In the genomic region with DNA sequence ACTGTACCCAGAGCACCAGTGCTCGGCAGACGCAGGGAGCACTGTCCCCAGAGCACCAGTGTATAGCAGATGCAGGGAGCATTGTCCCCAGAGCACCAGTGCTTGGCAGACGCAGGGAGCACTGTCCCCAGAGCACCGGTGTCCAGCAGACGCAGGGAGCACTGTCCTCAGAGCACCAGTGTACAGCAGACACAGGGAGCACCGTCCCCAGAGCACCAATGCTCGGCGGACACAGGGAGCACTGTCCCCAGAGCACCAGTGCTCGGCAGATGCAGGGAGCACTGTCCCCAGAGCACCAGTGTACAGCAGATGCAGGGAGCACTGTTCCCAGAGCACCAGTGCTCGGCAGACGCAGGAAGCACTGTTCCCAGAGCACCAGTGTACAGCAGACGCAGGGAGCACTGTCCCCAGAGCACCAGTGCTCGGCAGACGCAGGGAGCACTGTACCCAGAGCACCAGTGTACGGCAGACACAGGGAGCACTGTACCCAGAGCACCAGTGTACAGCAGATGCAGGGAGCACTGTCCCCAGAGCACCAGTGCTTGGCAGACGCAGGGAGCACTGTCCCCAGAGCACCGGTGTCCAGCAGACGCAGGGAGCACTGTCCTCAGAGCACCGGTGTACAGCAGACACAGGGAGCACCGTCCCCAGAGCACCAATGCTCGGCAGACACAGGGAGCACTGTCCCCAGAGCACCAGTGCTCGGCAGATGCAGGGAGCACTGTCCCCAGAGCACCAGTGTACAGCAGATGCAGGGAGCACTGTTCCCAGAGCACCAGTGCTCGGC, we compare ENCODE assay signal across 8 cellular contexts.
DNase-seq lines count a peak whose midpoint lies in the region; ATAC-seq, FAIRE-seq and TF ChIP-seq lines count a peak whose summit lies in the region.
"Not testable (repeated sequence)": the region's sequence is repeated elsewhere in the genome, so short reads cannot be mapped to it uniquely, and the experiment has no call there.

No MANE protein-coding gene starts in this region.

- H4K8ac ChIP-seq in neuronal stem cell (ENCODE audit: low read depth, low read length): not testable (repeated sequence)

- not testable (repeated sequence) for DNase-seq in GM12891 (ENCODE audit: insufficient read length, low spot score); GM12878 (ENCODE audit: low read depth, low spot score); bronchial epithelial cell (ENCODE audit: low read depth); HepG2 (ENCODE audit: low spot score); neuronal stem cell (ENCODE audit: low spot score)
- DNase-seq in activated effector memory CD4-positive, alpha-beta T cell treated with anti-CD3 and anti-CD28 coated beads, Interleukin-2, amount 50 U/mL, for 16 hours: peak; percentile 14
- peak; percentile 13 for DNase-seq in sciatic nerve (ENCODE audit: low spot score)
- DNase-seq in suprapubic skin (ENCODE audit: low spot score in 2 of 2): peak; percentile 7 to 19

- not testable (repeated sequence) for H2AFZ ChIP-seq in GM12878 (ENCODE audit: control insufficient read depth, low read depth, low read length); HepG2 (ENCODE audit: low read length); neuronal stem cell (ENCODE audit: low read length)

- TF ChIP-seq CTCF in GM12878 (IDR thresholded peaks at IDR 0.05 in 2 of 3, conservative IDR thresholded peaks at IDR 0.05 in 1 of 3; ENCODE audit: control insufficient read depth in 2 of 3, extremely low read depth in 1 of 3, insufficient read depth in 1 of 3, low read depth in 3 of 3, low read length in 3 of 3); bronchial epithelial cell (IDR thresholded peaks at IDR 0.05; ENCODE audit: insufficient read depth, low read length, severe bottlenecking); HepG2 (CRISPR knock-in tag; IDR thresholded peaks at IDR 0.05); suprapubic skin (IDR thresholded peaks at IDR 0.05): not testable (repeated sequence)

- TF ChIP-seq POLR2A in GM12891 (IDR thresholded peaks at IDR 0.05; ENCODE audit: low read depth, low read length); GM12878 (IDR thresholded peaks at IDR 0.05; ENCODE audit: low read depth, low read length); HepG2 (IDR thresholded peaks at IDR 0.05; ENCODE audit: insufficient read depth in 1 of 2, low read depth in 2 of 2, low read length in 2 of 2); suprapubic skin (IDR thresholded peaks at IDR 0.05): not testable (repeated sequence)

- not testable (repeated sequence) for H2BK120ac ChIP-seq in neuronal stem cell (ENCODE audit: low read depth, low read length)

- not testable (repeated sequence) for H3K14ac ChIP-seq in neuronal stem cell (ENCODE audit: low read length)

- H3K9ac ChIP-seq in GM12878 (ENCODE audit: control insufficient read depth, insufficient read depth, low read length); HepG2 (ENCODE audit: insufficient read depth, low read depth, low read length); neuronal stem cell (ENCODE audit: low read depth, low read length, poor library complexity): not testable (repeated sequence)

- not testable (repeated sequence) for H3K79me2 ChIP-seq in GM12878 (ENCODE audit: control insufficient read depth, insufficient read depth, low read length); HepG2 (ENCODE audit: insufficient read depth, low read length)

- H2BK5ac ChIP-seq in neuronal stem cell (ENCODE audit: low read length): not testable (repeated sequence)

- not testable (repeated sequence) for H3K4ac ChIP-seq in neuronal stem cell (ENCODE audit: low read length)

- TF ChIP-seq EP300 in GM12878 (IDR thresholded peaks at IDR 0.05; ENCODE audit: borderline replicate concordance in 1 of 2, control insufficient read depth in 1 of 2, low read depth in 2 of 2, low read length in 2 of 2); HepG2 (IDR thresholded peaks at IDR 0.05; ENCODE audit: low read depth in 2 of 2, low read length in 2 of 2); HepG2 (CRISPR knock-in tag; IDR thresholded peaks at IDR 0.05; ENCODE audit: borderline replicate concordance); suprapubic skin (IDR thresholded peaks at IDR 0.05): not testable (repeated sequence)

- H3K23ac ChIP-seq in neuronal stem cell (ENCODE audit: low read depth, low read length, poor library complexity): not testable (repeated sequence)

- H4K20me1 ChIP-seq in GM12878 (ENCODE audit: control insufficient read depth, insufficient read depth); HepG2 (ENCODE audit: insufficient read depth, low read length): not testable (repeated sequence)

- FAIRE-seq in GM12891 (lab: Jason Lieb, UNC) (peak; percentile 74), bronchial epithelial cell (lab: Jason Lieb, UNC) (peak; percentile 75)
- not testable (repeated sequence) for FAIRE-seq in GM12878 (lab: Jason Lieb, UNC); HepG2 (lab: Jason Lieb, UNC)

- H2BK15ac ChIP-seq in neuronal stem cell (ENCODE audit: low read length): not testable (repeated sequence)

- POLR2A ChIA-PET in GM12878 (lab: Charles Lee); HepG2 (lab: Yijun Ruan, JAX): not testable (repeated sequence)

- intact Hi-C loops in GM12878 (cut with micrococcal nuclease; ENCODE audit: unreplicated experiment); HepG2 (cut with micrococcal nuclease; ENCODE audit: unreplicated experiment); sciatic nerve (cut with DNase I): not testable (repeated sequence)

- not testable (repeated sequence) for H3K4me1 ChIP-seq in GM12878 (ENCODE audit: control insufficient read depth, insufficient read depth, low read length); HepG2 (ENCODE audit: insufficient read depth, low read length); suprapubic skin
- H3K4me1 ChIP-seq in neuronal stem cell (ENCODE audit: control insufficient read depth in 2 of 2, insufficient read depth in 1 of 2, low read depth in 1 of 2, low read length in 2 of 2): peaks cover 0 to 12% of the 10 kb centered on the region in 2 donors

- SMC1A ChIA-PET in GM12878 (lab: Charles Lee; ENCODE audit: uncharacterized antibody, unreplicated experiment): not testable (repeated sequence)

- H4K91ac ChIP-seq in neuronal stem cell (ENCODE audit: low read depth, low read length, poor library complexity): not testable (repeated sequence)

- H3K18ac ChIP-seq in neuronal stem cell (ENCODE audit: low read length): not testable (repeated sequence)

- not testable (repeated sequence) for TF ChIP-seq RAD21 in GM12878 (IDR thresholded peaks at IDR 0.05; ENCODE audit: insufficient read depth, low read depth, low read length); HepG2 (CRISPR knock-in tag; IDR thresholded peaks at IDR 0.05)

- BruUV-seq in GM12878 (replicated peaks; lab: Mats Ljungman, UMichigan); HepG2 (replicated peaks; lab: Mats Ljungman, UMichigan): not testable (repeated sequence)

- H2AK5ac ChIP-seq in neuronal stem cell (ENCODE audit: low read depth, low read length): peak overlapping the region; percentile 10

- H2BK12ac ChIP-seq in neuronal stem cell (ENCODE audit: low read length): not testable (repeated sequence)

- not testable (repeated sequence) for H3K9me3 ChIP-seq in GM12878 (replicated peaks; ENCODE audit: control insufficient read depth, insufficient read depth, low read length); HepG2 (ENCODE audit: low read length); neuronal stem cell (replicated peaks in 1 of 2; ENCODE audit: control insufficient read depth in 2 of 2, insufficient read depth in 1 of 2, low read depth in 1 of 2, low read length in 2 of 2); suprapubic skin

- H3K79me1 ChIP-seq in neuronal stem cell (ENCODE audit: low read depth, low read length): not testable (repeated sequence)

- in situ Hi-C loops in GM12878 (cut with MboI); HepG2 (cut with HindIII; ENCODE audit: extremely low pct_ligation_motif_present, low pct_unique_long_range_greater_than_20kb): not testable (repeated sequence)

- WGBS in GM12878 (ENCODE audit: insufficient coverage, insufficient replicate concordance, low lambda C conversion rate, missing lambda C conversion rate): 88% methylated on average over 14 of the region's 23 CpGs
- WGBS in HepG2 (ENCODE audit: low lambda C conversion rate): 97% methylated on average over 6 of the region's 23 CpGs
- WGBS in neuronal stem cell (ENCODE audit: extremely low coverage in 2 of 2, insufficient read length in 2 of 2, insufficient replicate concordance in 1 of 2), 2 donors: no CpG with 5 or more reads among the region's 23 CpGs
- no CpG with 5 or more reads among the region's 23 CpGs for WGBS in suprapubic skin

- not testable (repeated sequence) for H3K27ac ChIP-seq in GM12878 (ENCODE audit: control insufficient read depth, insufficient read depth); HepG2 (ENCODE audit: extremely low read length, insufficient read depth, low read length); neuronal stem cell (replicated peaks; ENCODE audit: low read length); suprapubic skin

- CTCF ChIA-PET in GM12878 (lab: Yijun Ruan, JAX); HepG2 (lab: Yijun Ruan, JAX; ENCODE audit: low intra/inter-chr PET ratio, low total read pairs): not testable (repeated sequence)

- not testable (repeated sequence) for ATAC-seq in GM12878, HepG2, sciatic nerve

- not testable (repeated sequence) for H3K36me3 ChIP-seq in GM12878 (ENCODE audit: control insufficient read depth in 2 of 2, insufficient read depth in 2 of 2, low read length in 1 of 2); bronchial epithelial cell (ENCODE audit: control insufficient read depth, insufficient read depth, low read length); HepG2 (replicated peaks in 1 of 2; ENCODE audit: control insufficient read depth in 1 of 2, insufficient read depth in 2 of 2, low read length in 2 of 2)
- H3K36me3 ChIP-seq in neuronal stem cell (replicated peaks in 1 of 2; ENCODE audit: control insufficient read depth in 2 of 2, insufficient read depth in 2 of 2, low read length in 2 of 2): peaks cover 6 to 16% of the 10 kb centered on the region in 2 donors
- peaks cover 23% of the 10 kb centered on the region for H3K36me3 ChIP-seq in suprapubic skin

- RAD21 ChIA-PET in GM12878 (lab: Charles Lee; ENCODE audit: unreplicated experiment): not testable (repeated sequence)

- H3K27me3 ChIP-seq in GM12878 (replicated peaks in 1 of 2; ENCODE audit: control insufficient read depth in 2 of 2, insufficient read depth in 2 of 2, low read length in 1 of 2); bronchial epithelial cell (ENCODE audit: control insufficient read depth, insufficient read depth, low read length); HepG2 (ENCODE audit: control insufficient read depth in 1 of 2, insufficient read depth in 2 of 2, low read length in 2 of 2); neuronal stem cell (ENCODE audit: control insufficient read depth in 3 of 3, insufficient read depth in 3 of 3, low read depth in 1 of 3, low read length in 3 of 3); suprapubic skin: not testable (repeated sequence)

- H3K4me3 ChIP-seq in GM12878; bronchial epithelial cell (ENCODE audit: low read depth, low read length); HepG2 (replicated peaks in 1 of 3; ENCODE audit: insufficient read depth in 1 of 3, low read depth in 2 of 3, low read length in 3 of 3); neuronal stem cell (ENCODE audit: low read length in 2 of 2); suprapubic skin: not testable (repeated sequence)

- not testable (repeated sequence) for H3K4me2 ChIP-seq in GM12878 (ENCODE audit: control insufficient read depth, insufficient read depth); HepG2 (ENCODE audit: low read depth, low read length); neuronal stem cell (ENCODE audit: insufficient read depth, low read length, poor library complexity, severe bottlenecking)
